In genomic region chr14:105864651-105865265, GRCh38 we compare ENCODE assay signal across 10 cellular contexts.
DNase-seq lines count a peak whose midpoint lies in the region; ATAC-seq and TF ChIP-seq lines count a peak whose summit lies in the region.
"Had no signal": no experiment of that assay in that cellular context is flagged by ENCODE, and none has a peak within 500 bp of the region (broad histone marks: within the 10 kb centered on the region; RNA-seq: fewer than 3 reads in every experiment).

No MANE protein-coding gene starts in this region.

- TF ChIP-seq POLR2A in sigmoid colon (IDR thresholded peaks at IDR 0.05), result no peak

- DNase-seq in RWPE2 (ENCODE audit: low spot score) (peak; percentile 61), left ventricle myocardium inferior (peak; percentile 6), sigmoid colon (peak; percentile 58), NCI-H2081 (lab: John Stamatoyannopoulos, UW) (no peak), omental fat pad (ENCODE audit: low spot score) (no peak)
- DNase-seq: activated CD4-positive, alpha-beta T cell treated with anti-CD3 and anti-CD28 coated beads for 4 hours; stimulated activated CD4-positive, alpha-beta T cell treated with anti-CD3 and anti-CD28 coated beads, Interleukin-4, amount 100 ng/mL, for 1 hour had no signal

- H3K4me3 ChIP-seq in GM08714 (ENCODE audit: low read length), result peak overlapping the region; percentile 95; the same call in 1 of the 2 replicates
- no peak overlapping the region for H3K4me3 ChIP-seq in RWPE2 (ENCODE audit: severe bottlenecking)
- H3K4me3 ChIP-seq in left ventricle myocardium inferior, result no peak overlapping the region
- no peak overlapping the region for H3K4me3 ChIP-seq in sigmoid colon

- H3K36me3 ChIP-seq in RWPE2 (ENCODE audit: low read depth) (no peaks in the 10 kb centered on the region), left ventricle myocardium inferior (no peaks in the 10 kb centered on the region), sigmoid colon (no peaks in the 10 kb centered on the region)

- TF ChIP-seq EP300 in sigmoid colon (IDR thresholded peaks at IDR 0.05), result no peak

- H3K27me3 ChIP-seq in RWPE2 (ENCODE audit: insufficient read depth, poor library complexity, severe bottlenecking) (no peaks in the 10 kb centered on the region), left ventricle myocardium inferior (ENCODE audit: low read depth) (peaks cover 47% of the 10 kb centered on the region), sigmoid colon (peaks cover 0 to 3% (median 0%) of the 10 kb centered on the region in 3 donors)

- H3K9me3 ChIP-seq in RWPE2 (ENCODE audit: severe bottlenecking), result peaks cover 3% of the 10 kb centered on the region
- no peaks in the 10 kb centered on the region for H3K9me3 ChIP-seq in left ventricle myocardium inferior (replicated peaks)
- H3K9me3 ChIP-seq in sigmoid colon, result no peaks in the 10 kb centered on the region

- TF ChIP-seq CTCF in RWPE2 (IDR thresholded peaks at IDR 0.05; ENCODE audit: poor library complexity, severe bottlenecking) (no peak), left ventricle myocardium inferior (IDR thresholded peaks at IDR 0.05; ENCODE audit: borderline replicate concordance) (no peak), sigmoid colon (IDR thresholded peaks at IDR 0.05) (no peak), omental fat pad (IDR thresholded peaks at IDR 0.05) (no peak)

- intact Hi-C loops in left ventricle myocardium inferior (cut with micrococcal nuclease), result no loop called here
- intact Hi-C loops in sigmoid colon (cut with DNase I), result no loop called here

- no peak for ATAC-seq in RWPE2 (ENCODE audit: low read depth)
- no peak for ATAC-seq in omental fat pad (ENCODE audit: low FRiP score)
- ATAC-seq in SK-N-SH treated with all-trans-retinoic acid at 6 μM for 48 hours, result no peak
- ATAC-seq: activated naive CD4-positive, alpha-beta T cell treated with anti-CD3 and anti-CD28 coated beads, Interleukin-2, amount 50 U/mL, for 72 hours had no signal

- 76 to 79% methylated on average over 19 of the region's 19 CpGs for WGBS in sigmoid colon, 2 donors

- H3K27ac ChIP-seq in RWPE2 (ENCODE audit: poor library complexity, severe bottlenecking) (no peak overlapping the region), left ventricle myocardium inferior (replicated peaks) (no peak overlapping the region), sigmoid colon (no peak overlapping the region)

- H3K4me1 ChIP-seq in RWPE2 (ENCODE audit: insufficient read depth, poor library complexity, severe bottlenecking), result no peaks in the 10 kb centered on the region
- H3K4me1 ChIP-seq in left ventricle myocardium inferior, result no peaks in the 10 kb centered on the region
- no peaks in the 10 kb centered on the region for H3K4me1 ChIP-seq in sigmoid colon

TF ChIP-seq in SK-N-SH treated with all-trans-retinoic acid at 6 μM for 48 hours, 23 proteins besides CTCF, POLR2A, EP300 and RAD21:
- TF ChIP-seq TOX (CRISPR knock-in tag; IDR thresholded peaks at IDR 0.05; ENCODE audit: borderline replicate concordance) (no peak), ESRRG (CRISPR knock-in tag; IDR thresholded peaks at IDR 0.05) (no peak), CSRNP3 (CRISPR knock-in tag; IDR thresholded peaks at IDR 0.05) (no peak), PATZ1 (CRISPR knock-in tag; IDR thresholded peaks at IDR 0.05; ENCODE audit: borderline replicate concordance) (no peak), GLIS3 (CRISPR knock-in tag; IDR thresholded peaks at IDR 0.05) (no peak), SNAI2 (CRISPR knock-in tag; IDR thresholded peaks at IDR 0.05) (no peak), ZNF70 (CRISPR knock-in tag; IDR thresholded peaks at IDR 0.05) (no peak), ZNF8 (CRISPR knock-in tag; IDR thresholded peaks at IDR 0.05) (no peak), RARB (CRISPR knock-in tag; IDR thresholded peaks at IDR 0.05) (no peak), TSHZ2 (CRISPR knock-in tag; IDR thresholded peaks at IDR 0.05) (no peak), POU6F1 (CRISPR knock-in tag; IDR thresholded peaks at IDR 0.05; ENCODE audit: borderline replicate concordance, low read depth) (no peak), PPARA (CRISPR knock-in tag; IDR thresholded peaks at IDR 0.05; ENCODE audit: borderline replicate concordance) (no peak), ZNF565 (CRISPR knock-in tag; conservative IDR thresholded peaks at IDR 0.05; ENCODE audit: low read depth) (no peak), BACH2 (CRISPR knock-in tag; IDR thresholded peaks at IDR 0.05; ENCODE audit: borderline replicate concordance) (no peak), ZFP3 (CRISPR knock-in tag; IDR thresholded peaks at IDR 0.05) (no peak), ARNTL (CRISPR knock-in tag; IDR thresholded peaks at IDR 0.05; ENCODE audit: borderline replicate concordance, low read depth) (no peak), OSR1 (CRISPR knock-in tag; IDR thresholded peaks at IDR 0.05) (no peak)

Comparison
In these comparisons a context has a peak if more than half of its experiments do, and no peak if none do; other contexts are left out.
1. DNase-seq: peak in RWPE2 (single experiment), left ventricle myocardium inferior (single experiment) and sigmoid colon (single experiment); none in NCI-H2081 (0 of 2) and omental fat pad (single experiment).